In genomic region chr1:15985611-15986272, GRCh38 we compare ENCODE assay signal across 16 cellular contexts. TPM values are rescaled to one million over a fixed set of nuclear protein-coding genes. Genes with fewer than 3 reads are reported as not detected.
DNase-seq lines count a peak whose midpoint lies in the region; ATAC-seq and TF ChIP-seq lines count a peak whose summit lies in the region.
"Had no signal": no experiment of that assay in that cellular context is flagged by ENCODE, and none has a peak within 500 bp of the region (broad histone marks: within the 10 kb centered on the region; RNA-seq: fewer than 3 reads in every experiment).

No MANE protein-coding gene starts in this region.

- peak overlapping the region; percentile 44 for H3K27ac ChIP-seq in PC-3 (ENCODE audit: low read length)
- H3K27ac ChIP-seq in CD8-positive, alpha-beta T cell (ENCODE audit: low read depth, low read length) = no peak overlapping the region
- H3K27ac ChIP-seq: upper lobe of left lung had no signal

- BruUV-seq in PC-3 (replicated peaks; lab: Mats Ljungman, UMichigan) = no TSS peak

- H3K27me3 Mint-ChIP-seq in CD8-positive, alpha-beta T cell (ENCODE audit: low read depth) = peaks cover 2% of the 10 kb centered on the region

- no peak overlapping the region for H3K4me3 Mint-ChIP-seq in CD8-positive, alpha-beta T cell
- H3K4me3 Mint-ChIP-seq: IgD-negative memory B cell, memory B cell had no signal

- H3K27me3 ChIP-seq in PC-3 (ENCODE audit: low read length) (no peaks in the 10 kb centered on the region), kidney epithelial cell (ENCODE audit: control insufficient read depth, insufficient read depth, low read length) (no peaks in the 10 kb centered on the region)
- H3K27me3 ChIP-seq in CD8-positive, alpha-beta T cell (ENCODE audit: insufficient read depth, low read length) = no peaks in the 10 kb centered on the region
- H3K27me3 ChIP-seq: upper lobe of left lung had no signal

- H3F3A ChIP-seq in PC-3 (ENCODE audit: low read length, unreplicated experiment) = no peaks in the 10 kb centered on the region

- DNase-seq in SKM-1 treated with dmso at 0.1 percent for 144 hours (lab: John Stamatoyannopoulos, UW; ENCODE audit: unreplicated experiment) (peak; percentile 13), SKM-1 (lab: John Stamatoyannopoulos, UW; ENCODE audit: unreplicated experiment) (no peak), PC-3 (peak; percentile 84), kidney epithelial cell (ENCODE audit: low read depth) (peak; percentile 61), NCI-H2227 (lab: John Stamatoyannopoulos, UW; ENCODE audit: unreplicated experiment) (no peak)
- no peak for DNase-seq in CD8-positive, alpha-beta T cell
- DNase-seq: activated CD4-positive, alpha-beta T cell treated with anti-CD3 and anti-CD28 coated beads for 1 hour; caudate nucleus; erythroblast; NCI-H187 treated with DMSO at 0.1 percent for 48 hours; occipital lobe; stimulated activated CD4-positive, alpha-beta T cell treated with anti-CD3 and anti-CD28 coated beads, Interleukin-12 subunit alpha, Interleukin-12 subunit beta, amount 100 ng/mL, for 4 hours; upper lobe of left lung had no signal

- H3K9me3 Mint-ChIP-seq in CD8-positive, alpha-beta T cell = no peaks in the 10 kb centered on the region
- H3K9me3 Mint-ChIP-seq: memory B cell had no signal

- H2AFZ ChIP-seq in PC-3 (ENCODE audit: low read length) = no peak overlapping the region

- CTCF ChIA-PET in PC-3 (lab: Charles Lee) = interaction anchor here (0.6 kb wide), 1 partner anchor 192 kb away, joined by 3 read pairs; no protein-coding TSS in a partner anchor
- CTCF ChIA-PET in CD8-positive, alpha-beta T cell (lab: Charles Lee) = no interaction called here

- no peaks in the 10 kb centered on the region for H3K4me1 Mint-ChIP-seq in CD8-positive, alpha-beta T cell (ENCODE audit: low read depth)
- H3K4me1 Mint-ChIP-seq: IgD-negative memory B cell, memory B cell had no signal

- no peak overlapping the region; the same call in 1 of the 2 replicates for H3K4me2 ChIP-seq in PC-3 (ENCODE audit: low read length)

- intact Hi-C loops in PC-3 (cut with micrococcal nuclease) = no loop called here
- intact Hi-C loops in CD8-positive, alpha-beta T cell (cut with DNase I, micrococcal nuclease) = no loop called here

- H3K36me3 Mint-ChIP-seq in CD8-positive, alpha-beta T cell = no peaks in the 10 kb centered on the region
- H3K36me3 Mint-ChIP-seq: memory B cell had no signal

- ATAC-seq in PC-3 = peak; percentile 51
- no peak for ATAC-seq in CD8-positive, alpha-beta T cell
- ATAC-seq: SK-N-SH treated with all-trans-retinoic acid at 6 μM for 48 hours had no signal

- H3K79me2 ChIP-seq in PC-3 (ENCODE audit: low read length) = no peaks in the 10 kb centered on the region

- peaks cover 11% of the 10 kb centered on the region; the same call in 1 of the 2 replicates for H3K4me1 ChIP-seq in PC-3 (ENCODE audit: insufficient read depth, low read length)
- H3K4me1 ChIP-seq in CD8-positive, alpha-beta T cell (ENCODE audit: insufficient read depth, low read length) = no peaks in the 10 kb centered on the region
- H3K4me1 ChIP-seq: upper lobe of left lung had no signal

- H3K27ac Mint-ChIP-seq in CD8-positive, alpha-beta T cell = no peak overlapping the region
- H3K27ac Mint-ChIP-seq: IgD-negative memory B cell, memory B cell had no signal

- no peak overlapping the region for H3K9ac ChIP-seq in PC-3 (ENCODE audit: low read length)

- H3K9me2 ChIP-seq in PC-3 (replicated peaks; ENCODE audit: low read length) = no peaks in the 10 kb centered on the region

- POLR2A ChIA-PET in PC-3 (lab: Charles Lee; ENCODE audit: unreplicated experiment) = interaction anchor here (1.1 kb wide), 1 partner anchor 79 kb away, joined by 4 read pairs; no protein-coding TSS in a partner anchor
- POLR2A ChIA-PET in CD8-positive, alpha-beta T cell (lab: Charles Lee) = interaction anchor here (1.2 kb wide), 1 partner anchor 10 kb away, joined by 3 read pairs; the partner anchor contains the start of gene ZBTB17

- H3K9me3 ChIP-seq in PC-3 (ENCODE audit: low read length) = no peaks in the 10 kb centered on the region
- no peaks in the 10 kb centered on the region for H3K9me3 ChIP-seq in CD8-positive, alpha-beta T cell (ENCODE audit: low read length)
- H3K9me3 ChIP-seq: upper lobe of left lung had no signal

- H4K20me1 ChIP-seq in PC-3 (ENCODE audit: low read length) = no peaks in the 10 kb centered on the region

- H3K36me3 ChIP-seq in PC-3 (ENCODE audit: low read depth, low read length) (no peaks in the 10 kb centered on the region), kidney epithelial cell (ENCODE audit: control insufficient read depth, insufficient read depth, low read length) (no peaks in the 10 kb centered on the region)
- H3K36me3 ChIP-seq in CD8-positive, alpha-beta T cell (ENCODE audit: insufficient read depth, low read length) = no peaks in the 10 kb centered on the region
- H3K36me3 ChIP-seq: upper lobe of left lung had no signal

- TF ChIP-seq CTCF in PC-3 (conservative IDR thresholded peaks at IDR 0.05; ENCODE audit: low read depth, low read length) = no peak
- TF ChIP-seq CTCF in kidney epithelial cell (IDR thresholded peaks at IDR 0.05; ENCODE audit: insufficient read depth, low read length, poor library complexity, severe bottlenecking) = no peak
- TF ChIP-seq CTCF in CD8-positive, alpha-beta T cell (IDR thresholded peaks at IDR 0.05) = no peak

- no peak overlapping the region for H3K4me3 ChIP-seq in PC-3 (ENCODE audit: low read length)
- no peak overlapping the region for H3K4me3 ChIP-seq in kidney epithelial cell (ENCODE audit: low read depth, low read length)
- no peak overlapping the region for H3K4me3 ChIP-seq in CD8-positive, alpha-beta T cell (ENCODE audit: low read depth, low read length)
- H3K4me3 ChIP-seq: upper lobe of left lung had no signal

RNA-seq across cellular contexts. Expression of gene ZBTB17, which starts 9.8 kb away (rescaled TPM):
- total RNA-seq in PC-3 (2014; rRNA removed) (44.2 and 55.2 TPM in 2 replicates), kidney epithelial cell (24.1 and 33.8 TPM in 2 replicates)
- total RNA-seq in CD8-positive, alpha-beta T cell = 100 to 1,000 TPM; 106 to 115 TPM

RNA-seq across cellular contexts. Expression of gene SRARP, which starts 18.3 kb away (rescaled TPM):
- total RNA-seq in PC-3 (2014; rRNA removed) = not detected in 2 replicates
- not detected in 2 replicates for total RNA-seq in kidney epithelial cell
- total RNA-seq in CD8-positive, alpha-beta T cell = not detected

RNA-seq across cellular contexts. Expression of gene HSPB7, which starts 32.1 kb away (rescaled TPM):
- total RNA-seq in PC-3 (2014; rRNA removed) (not detected in 2 replicates), kidney epithelial cell (0.07 TPM in 1 of 2 replicates, not detected in the other)
- total RNA-seq in CD8-positive, alpha-beta T cell = not detected
- total RNA-seq: occipital lobe had no signal

RNA-seq across cellular contexts. Expression of gene CLCNKA, which starts 36.1 kb away (rescaled TPM):
- total RNA-seq in PC-3 (2014; rRNA removed) (not detected in 2 replicates), kidney epithelial cell (not detected in 2 replicates)
- not detected for total RNA-seq in CD8-positive, alpha-beta T cell
- total RNA-seq: occipital lobe had no signal

RNA-seq across cellular contexts. Expression of gene CLCNKB, which starts 57.8 kb away (rescaled TPM):
- total RNA-seq in PC-3 (2014; rRNA removed) (not detected in 2 replicates), kidney epithelial cell (0.50 and 1.6 TPM in 2 replicates)
- not detected for total RNA-seq in CD8-positive, alpha-beta T cell

Comparison
In these comparisons a context has a peak if more than half of its experiments do, and no peak if none do; other contexts are left out.
1. DNase-seq: peak in SKM-1 treated with dmso at 0.1 percent for 144 hours (single experiment), PC-3 (single experiment) and kidney epithelial cell (single experiment); none in SKM-1 (single experiment), CD8-positive, alpha-beta T cell (0 of 7) and NCI-H2227 (single experiment).